1 cellular context compared by ENCODE assay signal in genomic region chr6:2186516-2186915, GRCh38.
TF ChIP-seq lines count a peak whose summit lies in the region.

No MANE protein-coding gene starts in this region.

TF ChIP-seq in GM12878, 131 proteins besides CTCF, POLR2A, EP300 and RAD21 (continued from another document and continues in another):
- TF ChIP-seq PRDM15 (CRISPR knock-in tag; IDR thresholded peaks at IDR 0.05) (no peak), IRF5 (IDR thresholded peaks at IDR 0.05; ENCODE audit: borderline replicate concordance) (no peak), NRF1 (conservative IDR thresholded peaks at IDR 0.05; ENCODE audit: low read depth, low read length) (no peak), ZNF274 (IDR thresholded peaks at IDR 0.05; ENCODE audit: insufficient read depth, insufficient read length) (no peak), FOXM1 (IDR thresholded peaks at IDR 0.05; ENCODE audit: low read depth, low read length) (peak; percentile 79; the same call in 1 of the 2 replicates), YBX1 (IDR thresholded peaks at IDR 0.05) (no peak), ETV6 (conservative IDR thresholded peaks at IDR 0.05 in 1 of 2, IDR thresholded peaks at IDR 0.05 in 1 of 2; ENCODE audit: borderline replicate concordance in 1 of 2, low read depth in 1 of 2) (no peak), MTA3 (IDR thresholded peaks at IDR 0.05; ENCODE audit: borderline replicate concordance, low read length) (peak; percentile 71; the same call in 1 of the 2 replicates), TCF3 (IDR thresholded peaks at IDR 0.05; ENCODE audit: borderline replicate concordance, insufficient read depth, low read depth, low read length) (0 out of 2 replicates have a peak, but pooled peaks have one; percentile 60), TBL1XR1 (IDR thresholded peaks at IDR 0.05; ENCODE audit: low read depth, low read length) (no peak), ZBTB11 (CRISPR knock-in tag; IDR thresholded peaks at IDR 0.05) (no peak), RB1 (IDR thresholded peaks at IDR 0.05; ENCODE audit: borderline replicate concordance) (no peak), ZNF207 (IDR thresholded peaks at IDR 0.05; ENCODE audit: borderline replicate concordance) (no peak), SMC3 (IDR thresholded peaks at IDR 0.05; ENCODE audit: borderline replicate concordance, low read length) (no peak), PKNOX1 (IDR thresholded peaks at IDR 0.05) (no peak), BHLHE40 (IDR thresholded peaks at IDR 0.05; ENCODE audit: borderline replicate concordance in 1 of 2, low read depth in 2 of 2, low read length in 1 of 2) (0 out of 4 replicates have a peak, but pooled peaks of 1 of the 2 experiments have one; percentile 15), TCF7 (IDR thresholded peaks at IDR 0.05; ENCODE audit: borderline replicate concordance) (peak; percentile 28; the same call in 1 of the 2 replicates), JUNB (IDR thresholded peaks at IDR 0.05) (peak; percentile 91), CREB1 (IDR thresholded peaks at IDR 0.05; ENCODE audit: low read depth) (0 out of 2 replicates have a peak, but pooled peaks have one; percentile 25), EGR1 (IDR thresholded peaks at IDR 0.05; ENCODE audit: borderline replicate concordance in 1 of 2, low read depth in 2 of 2, low read length in 2 of 2) (peak in 1 of 2 experiments; percentile 28; a peak in 1 of 3 replicates), CBX3 (IDR thresholded peaks at IDR 0.05; ENCODE audit: borderline replicate concordance, low read depth) (no peak), ESRRA (IDR thresholded peaks at IDR 0.05; ENCODE audit: low read length) (no peak), RUNX3 (IDR thresholded peaks at IDR 0.05; ENCODE audit: low read length) (peak; percentile 98), NFYA (IDR thresholded peaks at IDR 0.05; ENCODE audit: borderline replicate concordance, low read depth, low read length) (no peak), KLF5 (IDR thresholded peaks at IDR 0.05; ENCODE audit: partially characterized antibody) (no peak), NFXL1 (IDR thresholded peaks at IDR 0.05; ENCODE audit: borderline replicate concordance) (no peak), DPF2 (IDR thresholded peaks at IDR 0.05) (peak; percentile 84), CEBPB (IDR thresholded peaks at IDR 0.05; ENCODE audit: borderline replicate concordance in 1 of 2, low read depth in 2 of 2, low read length in 2 of 2) (no peak), IKZF2 (IDR thresholded peaks at IDR 0.05) (peak; percentile 51 to 69; a peak in 3 of 4 replicates), LARP7 (IDR thresholded peaks at IDR 0.05) (no peak), ZNF622 (IDR thresholded peaks at IDR 0.05) (no peak), BCL3 (IDR thresholded peaks at IDR 0.05; ENCODE audit: borderline replicate concordance, insufficient read depth, low read depth, low read length, poor library complexity, severe bottlenecking) (peak; percentile 52), STAT1 (conservative IDR thresholded peaks at IDR 0.05) (no peak), EZH2 (IDR thresholded peaks at IDR 0.05; ENCODE audit: borderline replicate concordance, control insufficient read depth, low read depth, low read length) (no peak), IRF4 (IDR thresholded peaks at IDR 0.05; ENCODE audit: low read depth, low read length) (peak; percentile 82), STAT3 (IDR thresholded peaks at IDR 0.05; ENCODE audit: low read depth, low read length) (no peak), TARDBP (IDR thresholded peaks at IDR 0.05; ENCODE audit: borderline replicate concordance) (no peak), ZBED1 (IDR thresholded peaks at IDR 0.05; ENCODE audit: borderline replicate concordance) (0 out of 2 replicates have a peak, but pooled peaks have one; percentile 30), MLLT1 (IDR thresholded peaks at IDR 0.05) (no peak), SMARCA5 (IDR thresholded peaks at IDR 0.05) (no peak), FOXK2 (IDR thresholded peaks at IDR 0.05) (no peak), ZSCAN29 (IDR thresholded peaks at IDR 0.05) (no peak), MYB (IDR thresholded peaks at IDR 0.05; ENCODE audit: borderline replicate concordance, low read depth, low read length) (no peak), RFX5 (IDR thresholded peaks at IDR 0.05; ENCODE audit: low read depth, low read length) (no peak), BCL11A (IDR thresholded peaks at IDR 0.05; ENCODE audit: low read depth, low read length) (peak; percentile 94), MYC (IDR thresholded peaks at IDR 0.05; ENCODE audit: insufficient read depth, insufficient read length, insufficient replicate concordance, low read length, severe bottlenecking) (no peak), CREM (IDR thresholded peaks at IDR 0.05; ENCODE audit: low read depth) (peak; percentile 69), RCOR1 (conservative IDR thresholded peaks at IDR 0.05; ENCODE audit: low read depth, low read length) (no peak), PAX5 (IDR thresholded peaks at IDR 0.05; ENCODE audit: borderline replicate concordance, low read depth, low read length) (0 out of 2 replicates have a peak, but pooled peaks have one; percentile 44), CHD4 (IDR thresholded peaks at IDR 0.05) (no peak), HDAC2 (IDR thresholded peaks at IDR 0.05) (no peak), NBN (IDR thresholded peaks at IDR 0.05) (no peak), IRF3 (IDR thresholded peaks at IDR 0.05) (no peak), USF2 (IDR thresholded peaks at IDR 0.05; ENCODE audit: borderline replicate concordance, low read depth, low read length) (no peak), TAF1 (IDR thresholded peaks at IDR 0.05; ENCODE audit: borderline replicate concordance, low read depth, low read length) (no peak), SPI1 (IDR thresholded peaks at IDR 0.05; ENCODE audit: borderline replicate concordance, insufficient read depth, low read depth, low read length) (peak; percentile 79), MEF2A (IDR thresholded peaks at IDR 0.05; ENCODE audit: insufficient read depth, low read depth, low read length) (no peak), ZNF217 (IDR thresholded peaks at IDR 0.05) (no peak), EED (IDR thresholded peaks at IDR 0.05; ENCODE audit: low read depth) (no peak), PML (IDR thresholded peaks at IDR 0.05; ENCODE audit: low read length) (peak; percentile 32; the same call in 1 of the 2 replicates), POU2F2 (IDR thresholded peaks at IDR 0.05; ENCODE audit: borderline replicate concordance, low read depth, low read length) (no peak), MTA2 (IDR thresholded peaks at IDR 0.05; ENCODE audit: low read depth) (peak; percentile 82)
